ENCODE assay signal across 15 cellular contexts in genomic region chr6:85612690-85613474, GRCh38.
"Had no signal": no experiment of that assay in that cellular context is flagged by ENCODE, and none has a peak within 500 bp of the region (broad histone marks: within the 10 kb centered on the region; RNA-seq: fewer than 3 reads in every experiment).

No MANE protein-coding gene starts in this region.

- FAIRE-seq: bronchial epithelial cell had no signal

- H3K9me3 Mint-ChIP-seq: activated naive CD4-positive, alpha-beta T cell treated with anti-CD3 and anti-CD28 coated beads, Interleukin-2, amount 50 U/mL, for 72 hours; naive thymus-derived CD8-positive, alpha-beta T cell; stimulated activated naive CD8-positive, alpha-beta T cell treated with anti-CD3 and anti-CD28 coated beads, Interleukin-15, amount 100 ng/mL, for 72 hours had no signal

- H3K4me1 ChIP-seq: foreskin keratinocyte, heart left ventricle, testis, upper lobe of right lung had no signal

- H3K27ac Mint-ChIP-seq: activated CD4-positive, alpha-beta T cell treated with anti-CD3 and anti-CD28 coated beads for 36 hours; activated naive CD4-positive, alpha-beta T cell treated with anti-CD3 and anti-CD28 coated beads, Interleukin-2, amount 50 U/mL, for 72 hours had no signal

- DNase-seq: activated CD4-positive, alpha-beta T cell treated with anti-CD3 and anti-CD28 coated beads for 36 hours; activated effector memory CD4-positive, alpha-beta T cell treated with anti-CD3 and anti-CD28 coated beads, Interleukin-2, amount 50 U/mL, for 16 hours; anterior cingulate cortex; foreskin keratinocyte; heart left ventricle; mucosa of descending colon; naive thymus-derived CD8-positive, alpha-beta T cell; nucleus accumbens; stimulated activated CD4-positive, alpha-beta T cell treated with anti-CD3 and anti-CD28 coated beads, Interleukin-2, amount 100 ng/mL, for 48 hours; stimulated activated naive CD8-positive, alpha-beta T cell treated with anti-CD3 and anti-CD28 coated beads, Interleukin-15, amount 100 ng/mL, for 72 hours; T1000; testis; upper lobe of right lung had no signal

- H3K27ac ChIP-seq: foreskin keratinocyte, heart left ventricle, testis, upper lobe of right lung had no signal

- H3K4me3 Mint-ChIP-seq: activated CD4-positive, alpha-beta T cell treated with anti-CD3 and anti-CD28 coated beads for 36 hours; naive thymus-derived CD8-positive, alpha-beta T cell; stimulated activated naive CD8-positive, alpha-beta T cell treated with anti-CD3 and anti-CD28 coated beads, Interleukin-15, amount 100 ng/mL, for 72 hours had no signal

- H3K9me3 ChIP-seq: heart left ventricle, mucosa of descending colon, testis, upper lobe of right lung had no signal

- H3K27me3 ChIP-seq: foreskin keratinocyte, heart left ventricle, testis, upper lobe of right lung had no signal

- H3K27me3 Mint-ChIP-seq: activated CD4-positive, alpha-beta T cell treated with anti-CD3 and anti-CD28 coated beads for 36 hours; naive thymus-derived CD8-positive, alpha-beta T cell; stimulated activated naive CD8-positive, alpha-beta T cell treated with anti-CD3 and anti-CD28 coated beads, Interleukin-15, amount 100 ng/mL, for 72 hours had no signal

- ATAC-seq: activated naive CD4-positive, alpha-beta T cell treated with anti-CD3 and anti-CD28 coated beads, Interleukin-2, amount 50 U/mL, for 72 hours; foreskin keratinocyte; heart left ventricle; mucosa of descending colon; naive thymus-derived CD8-positive, alpha-beta T cell; stimulated activated naive CD8-positive, alpha-beta T cell treated with anti-CD3 and anti-CD28 coated beads, Interleukin-15, amount 100 ng/mL, for 72 hours; upper lobe of right lung had no signal

- H3K4me3 ChIP-seq: heart left ventricle, mucosa of descending colon, testis, upper lobe of right lung had no signal
